In genomic region chr9:6655036-6655435, GRCh38 we compare ENCODE assay signal across 12 cellular contexts.
A peak's percentile ranks its signal among the peaks of the same experiment; 100 is the strongest.
DNase-seq lines count a peak whose midpoint lies in the region; ATAC-seq lines count a peak whose summit lies in the region.
"Had no signal": no experiment of that assay in that cellular context is flagged by ENCODE, and none has a peak within 500 bp of the region (broad histone marks: within the 10 kb centered on the region; RNA-seq: fewer than 3 reads in every experiment).

No MANE protein-coding gene starts in this region.

- peak overlapping the region; percentile 13 for H3K4me3 Mint-ChIP-seq in stimulated activated naive CD8-positive, alpha-beta T cell treated with anti-CD3 and anti-CD28 coated beads, Interleukin-15, Interleukin-2, amounts not matched to agents 100 ng/mL and 50 ng/mL, for 24 hours
- peak overlapping the region in 1 of 2 donors; percentile 24 for H3K4me3 Mint-ChIP-seq in stimulated activated naive CD8-positive, alpha-beta T cell treated with anti-CD3 and anti-CD28 coated beads, Interleukin-15, amount 100 ng/mL, for 72 hours

- no peaks in the 10 kb centered on the region for H3K36me3 Mint-ChIP-seq in stimulated activated naive CD8-positive, alpha-beta T cell treated with anti-CD3 and anti-CD28 coated beads, Interleukin-15, Interleukin-2, amounts not matched to agents 100 ng/mL and 50 ng/mL, for 24 hours (ENCODE audit: low read depth)
- H3K36me3 Mint-ChIP-seq: naive thymus-derived CD4-positive, alpha-beta T cell had no signal

- no peak for ATAC-seq in stimulated activated naive CD8-positive, alpha-beta T cell treated with anti-CD3 and anti-CD28 coated beads, Interleukin-15, amount 100 ng/mL, for 72 hours
- ATAC-seq in HG02642 (IDR thresholded peaks at IDR 0.05; ENCODE audit: poor library complexity, unreplicated experiment) (peak; percentile 89), HG03469 (IDR thresholded peaks at IDR 0.05; ENCODE audit: unreplicated experiment) (peak; percentile 88)
- ATAC-seq: naive thymus-derived CD4-positive, alpha-beta T cell had no signal

- peaks cover 6% of the 10 kb centered on the region for H3K4me1 Mint-ChIP-seq in stimulated activated naive CD8-positive, alpha-beta T cell treated with anti-CD3 and anti-CD28 coated beads, Interleukin-15, Interleukin-2, amounts not matched to agents 100 ng/mL and 50 ng/mL, for 24 hours (ENCODE audit: low read depth)
- H3K4me1 Mint-ChIP-seq in stimulated activated naive CD8-positive, alpha-beta T cell treated with anti-CD3 and anti-CD28 coated beads, Interleukin-15, amount 100 ng/mL, for 72 hours = peaks cover 13% of the 10 kb centered on the region

- in situ Hi-C loops in ACHN (cut with HindIII; ENCODE audit: low pct_ligation_motif_present, low pct_unique_long_range_greater_than_20kb, low sequenced_read_pairs) = no loop called here

- DNase-seq in stimulated activated naive CD8-positive, alpha-beta T cell treated with anti-CD3 and anti-CD28 coated beads, Interleukin-15, amount 100 ng/mL, for 72 hours = no peak
- DNase-seq in activated CD4-positive, alpha-beta T cell treated with anti-CD3 and anti-CD28 coated beads, Interleukin-2, amount 50 U/mL, for 4 hours = no peak
- DNase-seq in ACHN (no peak), amniotic stem cell (lab: John Stamatoyannopoulos, UW) (no peak)
- DNase-seq in activated CD4-positive, CD25-positive, alpha-beta regulatory T cell (lab: John Stamatoyannopoulos, UW) = no peak
- DNase-seq: dorsolateral prefrontal cortex; naive thymus-derived CD4-positive, alpha-beta T cell; NCI-H510A; tibial artery had no signal

- H3K9me3 Mint-ChIP-seq in stimulated activated naive CD8-positive, alpha-beta T cell treated with anti-CD3 and anti-CD28 coated beads, Interleukin-15, Interleukin-2, amounts not matched to agents 100 ng/mL and 50 ng/mL, for 24 hours = no peaks in the 10 kb centered on the region
- H3K9me3 Mint-ChIP-seq in stimulated activated naive CD8-positive, alpha-beta T cell treated with anti-CD3 and anti-CD28 coated beads, Interleukin-15, amount 100 ng/mL, for 72 hours = no peaks in the 10 kb centered on the region

- no peak overlapping the region for H3K27ac Mint-ChIP-seq in stimulated activated naive CD8-positive, alpha-beta T cell treated with anti-CD3 and anti-CD28 coated beads, Interleukin-15, Interleukin-2, amounts not matched to agents 100 ng/mL and 50 ng/mL, for 24 hours
- H3K27ac Mint-ChIP-seq in stimulated activated naive CD8-positive, alpha-beta T cell treated with anti-CD3 and anti-CD28 coated beads, Interleukin-15, amount 100 ng/mL, for 72 hours = no peak overlapping the region

- peaks cover 14% of the 10 kb centered on the region for H3K27me3 Mint-ChIP-seq in stimulated activated naive CD8-positive, alpha-beta T cell treated with anti-CD3 and anti-CD28 coated beads, Interleukin-15, Interleukin-2, amounts not matched to agents 100 ng/mL and 50 ng/mL, for 24 hours
- peaks cover 24% of the 10 kb centered on the region for H3K27me3 Mint-ChIP-seq in stimulated activated naive CD8-positive, alpha-beta T cell treated with anti-CD3 and anti-CD28 coated beads, Interleukin-15, amount 100 ng/mL, for 72 hours
